In genomic region chr2:27735263-27735904, GRCh38 we compare ENCODE assay signal across 8 cellular contexts. TPM values are rescaled to one million over a fixed set of nuclear protein-coding genes. Genes with fewer than 3 reads are reported as not detected.
DNase-seq lines count a peak whose midpoint lies in the region; ATAC-seq lines count a peak whose summit lies in the region.

No MANE protein-coding gene starts in this region.

- peak overlapping the region; percentile 36 to 96 (median 89) for H3K27ac ChIP-seq in skin epidermis

- peak; percentile 75 for DNase-seq in EH (ENCODE audit: low read depth)
- DNase-seq in activated CD4-positive, alpha-beta T cell treated with anti-CD3 and anti-CD28 coated beads for 24 hours (ENCODE audit: low read depth in 2 of 2), result peak; percentile 48 to 65
- DNase-seq in cerebellum (ENCODE audit: low spot score), result peak; percentile 59
- peak; percentile 62 for DNase-seq in iris pigment epithelial cell (ENCODE audit: low read depth)
- DNase-seq in MV-4-11 (lab: John Stamatoyannopoulos, UW), result no peak

- H3K4me3 ChIP-seq in skin epidermis, result peak overlapping the region; percentile 11 to 47 (median 33)

- no peak for ATAC-seq in HG02884 (IDR thresholded peaks at IDR 0.05; ENCODE audit: unreplicated experiment)
- ATAC-seq in HG02678 (IDR thresholded peaks at IDR 0.05; ENCODE audit: unreplicated experiment), result no peak

RNA-seq across cellular contexts. Expression of gene MRPL33, which starts 36.1 kb away (rescaled TPM):
- 63.4 TPM for total RNA-seq in cerebellum
